1 cellular context compared by ENCODE assay signal in the genomic region with DNA sequence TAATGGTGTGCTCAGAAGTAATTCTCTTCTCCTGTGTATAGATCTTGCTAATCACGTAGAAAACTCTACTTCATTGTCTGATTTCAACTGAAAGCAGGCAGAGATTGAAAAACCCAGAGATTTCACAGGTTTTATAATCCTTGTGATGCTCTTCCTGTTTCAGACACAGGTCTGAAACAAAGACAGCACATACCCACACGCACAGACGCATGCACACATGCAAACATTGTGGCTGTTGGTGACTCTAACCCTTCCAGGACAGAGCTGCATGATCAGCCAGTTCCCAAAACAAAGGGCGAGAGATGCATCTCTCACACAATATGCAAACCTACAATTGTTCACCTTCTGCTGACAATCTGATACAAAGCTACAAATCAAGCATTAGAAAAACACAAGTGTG.
TF ChIP-seq lines count a peak whose summit lies in the region.

No MANE protein-coding gene starts in this region.

TF ChIP-seq in H1, 55 proteins besides CTCF, POLR2A, EP300 and RAD21 (continued from another document):
- TF ChIP-seq, protein P1, sequence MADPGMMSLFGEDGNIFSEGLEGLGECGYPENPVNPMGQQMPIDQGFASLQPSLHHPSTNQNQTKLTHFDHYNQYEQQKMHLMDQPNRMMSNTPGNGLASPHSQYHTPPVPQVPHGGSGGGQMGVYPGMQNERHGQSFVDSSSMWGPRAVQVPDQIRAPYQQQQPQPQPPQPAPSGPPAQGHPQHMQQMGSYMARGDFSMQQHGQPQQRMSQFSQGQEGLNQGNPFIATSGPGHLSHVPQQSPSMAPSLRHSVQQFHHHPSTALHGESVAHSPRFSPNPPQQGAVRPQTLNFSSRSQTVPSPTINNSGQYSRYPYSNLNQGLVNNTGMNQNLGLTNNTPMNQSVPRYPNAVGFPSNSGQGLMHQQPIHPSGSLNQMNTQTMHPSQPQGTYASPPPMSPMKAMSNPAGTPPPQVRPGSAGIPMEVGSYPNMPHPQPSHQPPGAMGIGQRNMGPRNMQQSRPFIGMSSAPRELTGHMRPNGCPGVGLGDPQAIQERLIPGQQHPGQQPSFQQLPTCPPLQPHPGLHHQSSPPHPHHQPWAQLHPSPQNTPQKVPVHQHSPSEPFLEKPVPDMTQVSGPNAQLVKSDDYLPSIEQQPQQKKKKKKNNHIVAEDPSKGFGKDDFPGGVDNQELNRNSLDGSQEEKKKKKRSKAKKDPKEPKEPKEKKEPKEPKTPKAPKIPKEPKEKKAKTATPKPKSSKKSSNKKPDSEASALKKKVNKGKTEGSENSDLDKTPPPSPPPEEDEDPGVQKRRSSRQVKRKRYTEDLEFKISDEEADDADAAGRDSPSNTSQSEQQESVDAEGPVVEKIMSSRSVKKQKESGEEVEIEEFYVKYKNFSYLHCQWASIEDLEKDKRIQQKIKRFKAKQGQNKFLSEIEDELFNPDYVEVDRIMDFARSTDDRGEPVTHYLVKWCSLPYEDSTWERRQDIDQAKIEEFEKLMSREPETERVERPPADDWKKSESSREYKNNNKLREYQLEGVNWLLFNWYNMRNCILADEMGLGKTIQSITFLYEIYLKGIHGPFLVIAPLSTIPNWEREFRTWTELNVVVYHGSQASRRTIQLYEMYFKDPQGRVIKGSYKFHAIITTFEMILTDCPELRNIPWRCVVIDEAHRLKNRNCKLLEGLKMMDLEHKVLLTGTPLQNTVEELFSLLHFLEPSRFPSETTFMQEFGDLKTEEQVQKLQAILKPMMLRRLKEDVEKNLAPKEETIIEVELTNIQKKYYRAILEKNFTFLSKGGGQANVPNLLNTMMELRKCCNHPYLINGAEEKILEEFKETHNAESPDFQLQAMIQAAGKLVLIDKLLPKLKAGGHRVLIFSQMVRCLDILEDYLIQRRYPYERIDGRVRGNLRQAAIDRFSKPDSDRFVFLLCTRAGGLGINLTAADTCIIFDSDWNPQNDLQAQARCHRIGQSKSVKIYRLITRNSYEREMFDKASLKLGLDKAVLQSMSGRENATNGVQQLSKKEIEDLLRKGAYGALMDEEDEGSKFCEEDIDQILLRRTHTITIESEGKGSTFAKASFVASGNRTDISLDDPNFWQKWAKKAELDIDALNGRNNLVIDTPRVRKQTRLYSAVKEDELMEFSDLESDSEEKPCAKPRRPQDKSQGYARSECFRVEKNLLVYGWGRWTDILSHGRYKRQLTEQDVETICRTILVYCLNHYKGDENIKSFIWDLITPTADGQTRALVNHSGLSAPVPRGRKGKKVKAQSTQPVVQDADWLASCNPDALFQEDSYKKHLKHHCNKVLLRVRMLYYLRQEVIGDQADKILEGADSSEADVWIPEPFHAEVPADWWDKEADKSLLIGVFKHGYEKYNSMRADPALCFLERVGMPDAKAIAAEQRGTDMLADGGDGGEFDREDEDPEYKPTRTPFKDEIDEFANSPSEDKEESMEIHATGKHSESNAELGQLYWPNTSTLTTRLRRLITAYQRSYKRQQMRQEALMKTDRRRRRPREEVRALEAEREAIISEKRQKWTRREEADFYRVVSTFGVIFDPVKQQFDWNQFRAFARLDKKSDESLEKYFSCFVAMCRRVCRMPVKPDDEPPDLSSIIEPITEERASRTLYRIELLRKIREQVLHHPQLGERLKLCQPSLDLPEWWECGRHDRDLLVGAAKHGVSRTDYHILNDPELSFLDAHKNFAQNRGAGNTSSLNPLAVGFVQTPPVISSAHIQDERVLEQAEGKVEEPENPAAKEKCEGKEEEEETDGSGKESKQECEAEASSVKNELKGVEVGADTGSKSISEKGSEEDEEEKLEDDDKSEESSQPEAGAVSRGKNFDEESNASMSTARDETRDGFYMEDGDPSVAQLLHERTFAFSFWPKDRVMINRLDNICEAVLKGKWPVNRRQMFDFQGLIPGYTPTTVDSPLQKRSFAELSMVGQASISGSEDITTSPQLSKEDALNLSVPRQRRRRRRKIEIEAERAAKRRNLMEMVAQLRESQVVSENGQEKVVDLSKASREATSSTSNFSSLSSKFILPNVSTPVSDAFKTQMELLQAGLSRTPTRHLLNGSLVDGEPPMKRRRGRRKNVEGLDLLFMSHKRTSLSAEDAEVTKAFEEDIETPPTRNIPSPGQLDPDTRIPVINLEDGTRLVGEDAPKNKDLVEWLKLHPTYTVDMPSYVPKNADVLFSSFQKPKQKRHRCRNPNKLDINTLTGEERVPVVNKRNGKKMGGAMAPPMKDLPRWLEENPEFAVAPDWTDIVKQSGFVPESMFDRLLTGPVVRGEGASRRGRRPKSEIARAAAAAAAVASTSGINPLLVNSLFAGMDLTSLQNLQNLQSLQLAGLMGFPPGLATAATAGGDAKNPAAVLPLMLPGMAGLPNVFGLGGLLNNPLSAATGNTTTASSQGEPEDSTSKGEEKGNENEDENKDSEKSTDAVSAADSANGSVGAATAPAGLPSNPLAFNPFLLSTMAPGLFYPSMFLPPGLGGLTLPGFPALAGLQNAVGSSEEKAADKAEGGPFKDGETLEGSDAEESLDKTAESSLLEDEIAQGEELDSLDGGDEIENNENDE (IDR thresholded peaks at IDR 0.05; ENCODE audit: insufficient replicate concordance, low read length) = no peak
- TF ChIP-seq RFX5 (IDR thresholded peaks at IDR 0.05; ENCODE audit: borderline replicate concordance, low read depth, low read length) (no peak), JUND (IDR thresholded peaks at IDR 0.05; ENCODE audit: low read length) (no peak), POU5F1 (IDR thresholded peaks at IDR 0.05; ENCODE audit: low read depth, low read length) (no peak), CHD1 (IDR thresholded peaks at IDR 0.05; ENCODE audit: low read depth, low read length) (no peak), TAF7 (optimal IDR thresholded peaks at IDR 0.05; ENCODE audit: borderline replicate concordance, low read depth, low read length) (no peak), SP4 (IDR thresholded peaks at IDR 0.05; ENCODE audit: low read length) (no peak)
TF ChIP-seq in H1: peak in this region for 0.
